ENCODE assay signal across 12 cellular contexts in genomic region chr15:59353994-59354951, GRCh38. TPM values are rescaled to one million over a fixed set of nuclear protein-coding genes. Genes with fewer than 3 reads are reported as not detected.
DNase-seq lines count a peak whose midpoint lies in the region; ATAC-seq and TF ChIP-seq lines count a peak whose summit lies in the region.
"Had no signal": no experiment of that assay in that cellular context is flagged by ENCODE, and none has a peak within 500 bp of the region (broad histone marks: within the 10 kb centered on the region; RNA-seq: fewer than 3 reads in every experiment).

No MANE protein-coding gene starts in this region.

- H4K20me1 ChIP-seq in neural progenitor cell (ENCODE audit: low read depth): no peaks in the 10 kb centered on the region

- peaks cover 14% of the 10 kb centered on the region for H3K79me2 ChIP-seq in neural progenitor cell (ENCODE audit: low read depth)

- DNase-seq in GM13977 (ENCODE audit: low spot score) (peak; percentile 48), NCI-H510A treated with DMSO at 0.1 percent for 48 hours (lab: John Stamatoyannopoulos, UW) (peak; percentile 21), neural progenitor cell (ENCODE audit: low spot score) (peak; percentile 27), NCI-H1436 (lab: John Stamatoyannopoulos, UW) (no peak), glutamatergic neuron (no peak)
- peak; percentile 47 for DNase-seq in activated naive CD8-positive, alpha-beta T cell treated with anti-CD3 and anti-CD28 coated beads, Interleukin-2, amount 10 ng/mL, durations not matched to agents 7 days and 5 days
- DNase-seq: effector memory CD4-positive, alpha-beta T cell; lower lobe of right lung; NCI-H1092; NCI-H774; trophoblast cell had no signal

- peak; percentile 65 for ATAC-seq in activated naive CD8-positive, alpha-beta T cell treated with anti-CD3 and anti-CD28 coated beads, Interleukin-2, amount 10 ng/mL, durations not matched to agents 7 days and 5 days (ENCODE audit: low read depth)
- no peak for ATAC-seq in GM21367 (IDR thresholded peaks at IDR 0.05; ENCODE audit: unreplicated experiment)
- ATAC-seq: lower lobe of right lung had no signal

- H3K36me3 Mint-ChIP-seq in activated naive CD8-positive, alpha-beta T cell treated with anti-CD3 and anti-CD28 coated beads, Interleukin-2, amount 10 ng/mL, durations not matched to agents 7 days and 5 days: peaks cover 29% of the 10 kb centered on the region
- H3K36me3 Mint-ChIP-seq in neural progenitor cell (no peaks in the 10 kb centered on the region), glutamatergic neuron (ENCODE audit: unreplicated experiment) (no peaks in the 10 kb centered on the region)

- in situ Hi-C loops in GM13977 (cut with MboI; ENCODE audit: low pct_unique_long_range_greater_than_20kb, low sequenced_read_pairs, unreplicated experiment): no loop called here

- peak overlapping the region; percentile 70 for H3K4me3 Mint-ChIP-seq in activated naive CD8-positive, alpha-beta T cell treated with anti-CD3 and anti-CD28 coated beads, Interleukin-2, amount 10 ng/mL, durations not matched to agents 7 days and 5 days
- H3K4me3 Mint-ChIP-seq in neural progenitor cell (no peak overlapping the region), glutamatergic neuron (ENCODE audit: unreplicated experiment) (no peak overlapping the region)

- POLR2A ChIA-PET in activated naive CD8-positive, alpha-beta T cell treated with anti-CD3 and anti-CD28 coated beads, Interleukin-2, amount 10 ng/mL, durations not matched to agents 7 days and 5 days (lab: Charles Lee): interaction anchor here (0.6 to 1.4 kb wide), 6 partner anchors 15 to 943 kb away, joined by 3 to 5 read pairs (median 3); partner anchors contain the start of gene MYO1E

- H3K27me3 ChIP-seq in neural progenitor cell: no peaks in the 10 kb centered on the region

- peak overlapping the region; percentile 55 for H2AFZ ChIP-seq in neural progenitor cell (replicated peaks)

- peaks cover 23% of the 10 kb centered on the region for H3K4me1 ChIP-seq in neural progenitor cell

- H3K9me3 ChIP-seq in neural progenitor cell (ENCODE audit: low read depth): no peaks in the 10 kb centered on the region
- H3K9me3 ChIP-seq: lower lobe of right lung had no signal

- peaks cover 9% of the 10 kb centered on the region for H3F3A ChIP-seq in neural progenitor cell (ENCODE audit: low read depth)

- H3K4me1 Mint-ChIP-seq in activated naive CD8-positive, alpha-beta T cell treated with anti-CD3 and anti-CD28 coated beads, Interleukin-2, amount 10 ng/mL, durations not matched to agents 7 days and 5 days: peaks cover 63% of the 10 kb centered on the region
- H3K4me1 Mint-ChIP-seq in neural progenitor cell (no peaks in the 10 kb centered on the region), glutamatergic neuron (ENCODE audit: low read depth, unreplicated experiment) (no peaks in the 10 kb centered on the region)

- no peak overlapping the region for H3K27ac ChIP-seq in neural progenitor cell
- H3K27ac ChIP-seq: lower lobe of right lung had no signal

- peak overlapping the region; percentile 87 for H3K27ac Mint-ChIP-seq in activated naive CD8-positive, alpha-beta T cell treated with anti-CD3 and anti-CD28 coated beads, Interleukin-2, amount 10 ng/mL, durations not matched to agents 7 days and 5 days
- H3K27ac Mint-ChIP-seq in neural progenitor cell (no peak overlapping the region), glutamatergic neuron (ENCODE audit: unreplicated experiment) (no peak overlapping the region)

- TF ChIP-seq CTCF in GM13977 (IDR thresholded peaks at IDR 0.05; ENCODE audit: extremely low read depth, insufficient read depth, missing control alignments) (no peak), neural progenitor cell (IDR thresholded peaks at IDR 0.05) (no peak), glutamatergic neuron (IDR thresholded peaks at IDR 0.05; ENCODE audit: partially characterized antibody, unreplicated experiment) (no peak)

- peaks cover 2% of the 10 kb centered on the region for H3K27me3 Mint-ChIP-seq in activated naive CD8-positive, alpha-beta T cell treated with anti-CD3 and anti-CD28 coated beads, Interleukin-2, amount 10 ng/mL, durations not matched to agents 7 days and 5 days
- peaks cover 2% of the 10 kb centered on the region for H3K27me3 Mint-ChIP-seq in neural progenitor cell (ENCODE audit: insufficient read depth, low read depth)
- H3K27me3 Mint-ChIP-seq in glutamatergic neuron (ENCODE audit: unreplicated experiment): no peaks in the 10 kb centered on the region

- no peak overlapping the region for H3K4me3 ChIP-seq in neural progenitor cell
- H3K4me3 ChIP-seq: lower lobe of right lung had no signal

- H3K4me2 ChIP-seq in neural progenitor cell: peak overlapping the region; percentile 55

- no peaks in the 10 kb centered on the region for H3K36me3 ChIP-seq in neural progenitor cell
- H3K36me3 ChIP-seq: lower lobe of right lung had no signal

- no peak overlapping the region for H3K9ac ChIP-seq in neural progenitor cell

- H3K9me3 Mint-ChIP-seq in activated naive CD8-positive, alpha-beta T cell treated with anti-CD3 and anti-CD28 coated beads, Interleukin-2, amount 10 ng/mL, durations not matched to agents 7 days and 5 days: peaks cover 5% of the 10 kb centered on the region
- H3K9me3 Mint-ChIP-seq in neural progenitor cell (no peaks in the 10 kb centered on the region), glutamatergic neuron (ENCODE audit: unreplicated experiment) (peaks cover 3% of the 10 kb centered on the region)

RNA-seq across cellular contexts. Expression of gene MYO1E, which starts 18.4 kb away (rescaled TPM):
- 10 to 100 TPM; 73.9 to 79.1 TPM for total RNA-seq in activated naive CD8-positive, alpha-beta T cell treated with anti-CD3 and anti-CD28 coated beads, Interleukin-2, amount 10 ng/mL, durations not matched to agents 7 days and 5 days
- total RNA-seq in neural progenitor cell (ENCODE audit: low replicate concordance) (39.9 and 49.7 TPM in 2 replicates), glutamatergic neuron (ENCODE audit: unreplicated experiment) (7.9 TPM)

Comparison
In these comparisons a context has a peak if more than half of its experiments do, and no peak if none do; other contexts are left out.
1. DNase-seq: peak in GM13977 (single experiment), NCI-H510A treated with DMSO at 0.1 percent for 48 hours (single experiment), activated naive CD8-positive, alpha-beta T cell treated with anti-CD3 and anti-CD28 coated beads, Interleukin-2, amount 10 ng/mL, durations not matched to agents 7 days and 5 days (single experiment) and neural progenitor cell (single experiment); none in NCI-H1436 (single experiment) and glutamatergic neuron (single experiment).